30 cellular contexts compared by ENCODE assay signal in genomic region chr18:27728659-27729058, GRCh38.
"Had no signal": no experiment of that assay in that cellular context is flagged by ENCODE, and none has a peak within 500 bp of the region (broad histone marks: within the 10 kb centered on the region; RNA-seq: fewer than 3 reads in every experiment).

No MANE protein-coding gene starts in this region.

- H3K4me2 ChIP-seq: smooth muscle cell had no signal

- FAIRE-seq: frontal cortex, islet of Langerhans, TTC549 had no signal

- ATAC-seq: activated CD8-positive, alpha-beta T cell treated with anti-CD3 and anti-CD28 coated beads for 36 hours; activated T-cell treated with anti-CD3 and anti-CD28 coated beads, Interleukin-2, amount 50 U/mL, for 4 hours; activated T-helper 17 cell treated with anti-CD3 and anti-CD28 coated beads, Interleukin-2, amount 50 U/mL, for 72 hours; stimulated activated memory B cell treated with anti-CD40 and anti-IgM and Interleukin-4, amounts not matched to agents 10 μg/mL and 1 μg/mL and 100 μg/mL, for 72 hours; stimulated activated naive CD8-positive, alpha-beta T cell treated with anti-CD3 and anti-CD28 coated beads, Interleukin-15, amount 100 ng/mL, for 72 hours had no signal

- H3K4me1 ChIP-seq: esophagus muscularis mucosa, left ventricle myocardium inferior, sigmoid colon, vagina had no signal

- H3K4me3 ChIP-seq: esophagus muscularis mucosa, left ventricle myocardium inferior, lung, ovary, sigmoid colon, smooth muscle cell, vagina had no signal

- H3K27me3 ChIP-seq: esophagus muscularis mucosa, neutrophil, sigmoid colon, vagina had no signal

- H3K9me3 ChIP-seq: neutrophil, ovary, vagina had no signal

- H3K27ac ChIP-seq: esophagus muscularis mucosa, left ventricle myocardium inferior, neutrophil, ovary, sigmoid colon, vagina had no signal

- H3K36me3 ChIP-seq: esophagus muscularis mucosa, left ventricle myocardium inferior, neutrophil, ovary, sigmoid colon, vagina had no signal

- DNase-seq: activated CD4-positive, alpha-beta T cell treated with anti-CD3 and anti-CD28 coated beads, Interleukin-2, amount 10 ng/mL, durations not matched to agents 24 days and 14 days; activated CD4-positive, CD25-positive, alpha-beta regulatory T cell treated with anti-CD3 and anti-CD28 coated beads, Interleukin-2, amount 50 U/mL, for 72 hours; activated CD8-positive, alpha-beta T cell treated with anti-CD3 and anti-CD28 coated beads for 36 hours; activated gamma-delta T cell treated with Interleukin-2 at 50 U/mL for 16 hours; activated naive CD4-positive, alpha-beta T cell treated with anti-CD3 and anti-CD28 coated beads, Interleukin-2, amount 50 U/mL, for 16 hours; activated T-cell treated with anti-CD3 and anti-CD28 coated beads, Interleukin-2, amount 50 U/mL, for 4 hours; amygdala; central memory CD4-positive, alpha-beta T cell; left ventricle myocardium inferior; naive B cell; nephron progenitor cell; ovary; retina; sigmoid colon; stimulated activated CD4-positive, alpha-beta T cell treated with anti-CD3 and anti-CD28 coated beads, Interleukin-1b, Interleukin-23, amount 100 ng/mL, for 48 hours; stimulated activated CD4-positive, alpha-beta T cell treated with anti-CD3 and anti-CD28 coated beads, Interleukin-4, amount 100 ng/mL, for 4 hours; stimulated activated CD8-positive, alpha-beta memory T cell treated with anti-CD3 and anti-CD28 coated beads, Interleukin-4, amount 100 ng/mL, for 48 hours; stimulated activated naive CD8-positive, alpha-beta T cell treated with anti-CD3 and anti-CD28 coated beads, Interleukin-15, amount 100 ng/mL, for 72 hours; substantia nigra; T-helper 9 cell had no signal
